In the genomic region with DNA sequence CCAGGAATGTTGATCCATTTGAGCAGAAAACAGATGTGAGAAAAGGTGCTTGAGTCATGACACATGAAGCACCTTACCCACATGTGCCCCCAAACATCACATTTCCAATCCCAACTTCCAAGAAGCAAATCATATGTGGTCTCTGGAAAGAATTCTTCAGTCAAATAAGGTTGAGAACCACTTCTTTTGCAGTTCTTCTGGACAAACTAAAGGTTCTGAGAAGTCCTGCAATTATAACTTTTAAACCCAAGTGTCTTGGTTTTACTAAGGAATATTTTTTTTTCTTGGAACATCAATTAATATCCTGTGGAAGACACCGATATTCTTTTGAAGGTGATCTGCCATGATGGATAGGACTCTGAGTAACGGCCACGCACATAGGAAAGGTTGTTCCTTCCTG, we compare ENCODE assay signal across 38 cellular contexts.
"Had no signal": no experiment of that assay in that cellular context is flagged by ENCODE, and none has a peak within 500 bp of the region (broad histone marks: within the 10 kb centered on the region; RNA-seq: fewer than 3 reads in every experiment).

No MANE protein-coding gene starts in this region.

- H3K4me3 Mint-ChIP-seq: activated B cell treated with CpG ODN at 0.5 μM for 24 hours; activated CD4-positive, alpha-beta memory T cell treated with anti-CD3 and anti-CD28 coated beads for 36 hours; activated CD4-positive, alpha-beta T cell treated with anti-CD3 and anti-CD28 coated beads, Interleukin-2, amount 10 ng/mL, durations not matched to agents 24 days and 14 days; activated CD8-positive, alpha-beta T cell treated with anti-CD3 and anti-CD28 coated beads for 36 hours; activated naive CD4-positive, alpha-beta T cell treated with anti-CD3 and anti-CD28 coated beads for 36 hours; activated naive CD8-positive, alpha-beta T cell treated with anti-CD3 and anti-CD28 coated beads for 36 hours; activated T-cell treated with anti-CD3 and anti-CD28 coated beads, Interleukin-2, amount 50 U/mL, for 4 hours; activated T-cell treated with anti-CD3 and anti-CD28 coated beads, Interleukin-2, amount 50 U/mL, for 72 hours; activated T-helper 1 cell treated with anti-CD3 and anti-CD28 coated beads, Interleukin-12 subunit alpha, Interleukin-12 subunit beta, Interleukin-2, Interleukin-4 antibody, amounts not matched to agents 30 ng/mL and 10 ng/mL and 1 ng/mL, durations not matched to agents 14 hours and 24 hours and 36 hours; activated T-helper 17 cell treated with anti-CD3 and anti-CD28 coated beads, Interleukin-2, amount 50 U/mL, for 72 hours; brain; central memory CD8-positive, alpha-beta T cell; T-helper 1 cell treated with Interleukin-12 subunit alpha and Interleukin-12 subunit beta and Interleukin-4 antibody, amounts not matched to agents 30 μg/mL and 1 μg/mL, for 36 hours; T-helper 2 cell treated with Interferon-gamma antibody and Interleukin-4, amounts not matched to agents 5 μg/mL and 100 μg/mL, for 36 hours had no signal

- ATAC-seq: activated CD8-positive, alpha-beta T cell treated with anti-CD3 and anti-CD28 coated beads for 36 hours; activated naive CD4-positive, alpha-beta T cell treated with anti-CD3 and anti-CD28 coated beads, Interleukin-2, amount 50 U/mL, for 72 hours; activated T-cell treated with anti-CD3 and anti-CD28 coated beads, Interleukin-2, amount 50 U/mL, for 4 hours; activated T-cell treated with anti-CD3 and anti-CD28 coated beads, Interleukin-2, amount 50 U/mL, for 72 hours; activated T-helper 17 cell treated with anti-CD3 and anti-CD28 coated beads, Interleukin-2, amount 50 U/mL, for 72 hours had no signal

- H3K9me3 Mint-ChIP-seq: activated B cell treated with CpG ODN at 0.5 μM for 24 hours; activated CD4-positive, alpha-beta memory T cell treated with anti-CD3 and anti-CD28 coated beads for 36 hours; activated CD4-positive, alpha-beta T cell treated with anti-CD3 and anti-CD28 coated beads, Interleukin-2, amount 10 ng/mL, durations not matched to agents 24 days and 14 days; activated CD8-positive, alpha-beta T cell treated with anti-CD3 and anti-CD28 coated beads for 36 hours; activated naive CD4-positive, alpha-beta T cell treated with anti-CD3 and anti-CD28 coated beads for 36 hours; activated naive CD4-positive, alpha-beta T cell treated with anti-CD3 and anti-CD28 coated beads, Interleukin-2, amount 50 U/mL, for 72 hours; activated naive CD8-positive, alpha-beta T cell treated with anti-CD3 and anti-CD28 coated beads for 36 hours; activated T-cell treated with anti-CD3 and anti-CD28 coated beads, Interleukin-2, amount 50 U/mL, for 4 hours; activated T-cell treated with anti-CD3 and anti-CD28 coated beads, Interleukin-2, amount 50 U/mL, for 72 hours; activated T-helper 1 cell treated with anti-CD3 and anti-CD28 coated beads, Interleukin-12 subunit alpha, Interleukin-12 subunit beta, Interleukin-2, Interleukin-4 antibody, amounts not matched to agents 30 ng/mL and 10 ng/mL and 1 ng/mL, durations not matched to agents 14 hours and 24 hours and 36 hours; activated T-helper 17 cell treated with anti-CD3 and anti-CD28 coated beads, Interleukin-2, amount 50 U/mL, for 72 hours; brain; central memory CD8-positive, alpha-beta T cell; T-helper 1 cell treated with Interleukin-12 subunit alpha and Interleukin-12 subunit beta and Interleukin-4 antibody, amounts not matched to agents 30 μg/mL and 1 μg/mL, for 36 hours; T-helper 2 cell treated with Interferon-gamma antibody and Interleukin-4, amounts not matched to agents 5 μg/mL and 100 μg/mL, for 36 hours had no signal

- H3K9me3 ChIP-seq: adrenal gland had no signal

- DNase-seq: activated B cell treated with CpG ODN at 0.5 μM for 24 hours; activated CD4-positive, alpha-beta memory T cell treated with anti-CD3 and anti-CD28 coated beads for 36 hours; activated CD4-positive, alpha-beta T cell treated with anti-CD3 and anti-CD28 coated beads for 4 hours; activated CD4-positive, alpha-beta T cell treated with anti-CD3 and anti-CD28 coated beads, Interleukin-2, amount 10 ng/mL, durations not matched to agents 24 days and 14 days; activated CD4-positive, alpha-beta T cell treated with anti-CD3 and anti-CD28 coated beads, Interleukin-2, amount 50 U/mL, for 1 hour; activated CD4-positive, alpha-beta T cell treated with anti-CD3 and anti-CD28 coated beads, Interleukin-2, amount 50 U/mL, for 4 hours; activated CD4-positive, CD25-positive, alpha-beta regulatory T cell treated with anti-CD3 and anti-CD28 coated beads, Interleukin-2, amount 50 U/mL, for 72 hours; activated CD8-positive, alpha-beta memory T cell treated with anti-CD3 and anti-CD28 coated beads, Interleukin-2, amount 50 U/mL, for 4 hours; activated CD8-positive, alpha-beta T cell treated with anti-CD3 and anti-CD28 coated beads for 36 hours; activated effector memory CD4-positive, alpha-beta T cell treated with anti-CD3 and anti-CD28 coated beads, Interleukin-2, amount 50 U/mL, for 16 hours; activated gamma-delta T cell treated with Interleukin-2 at 50 U/mL for 16 hours; activated naive CD4-positive, alpha-beta T cell; activated naive CD4-positive, alpha-beta T cell treated with anti-CD3 and anti-CD28 coated beads for 36 hours; activated naive CD4-positive, alpha-beta T cell treated with anti-CD3 and anti-CD28 coated beads, Interleukin-2, amount 50 U/mL, for 16 hours; activated naive CD8-positive, alpha-beta T cell treated with anti-CD3 and anti-CD28 coated beads for 36 hours; activated T-cell treated with anti-CD3 and anti-CD28 coated beads for 4 hours; activated T-cell treated with anti-CD3 and anti-CD28 coated beads, Interleukin-2, amount 50 U/mL, for 1 hour; activated T-cell treated with anti-CD3 and anti-CD28 coated beads, Interleukin-2, amount 50 U/mL, for 4 hours; activated T-cell treated with anti-CD3 and anti-CD28 coated beads, Interleukin-2, amount 50 U/mL, for 72 hours; adrenal gland; amniotic stem cell; aorta; caudate nucleus; cerebellar nuclear complex; T-helper 1 cell; T-helper 2 cell; T-helper 9 cell had no signal

- H3K4me1 Mint-ChIP-seq: activated B cell treated with CpG ODN at 0.5 μM for 24 hours; activated CD4-positive, alpha-beta T cell treated with anti-CD3 and anti-CD28 coated beads, Interleukin-2, amount 10 ng/mL, durations not matched to agents 24 days and 14 days; activated naive CD8-positive, alpha-beta T cell treated with anti-CD3 and anti-CD28 coated beads for 36 hours; activated T-helper 17 cell treated with anti-CD3 and anti-CD28 coated beads, Interleukin-2, amount 50 U/mL, for 72 hours; brain; central memory CD8-positive, alpha-beta T cell had no signal

- H3K27me3 Mint-ChIP-seq: activated CD4-positive, alpha-beta T cell treated with anti-CD3 and anti-CD28 coated beads, Interleukin-2, amount 10 ng/mL, durations not matched to agents 24 days and 14 days; activated naive CD8-positive, alpha-beta T cell treated with anti-CD3 and anti-CD28 coated beads for 36 hours had no signal

- FAIRE-seq: bronchial epithelial cell, TTC549 had no signal

- H3K4me3 ChIP-seq: adrenal gland, cardiac muscle cell had no signal

- H3K27ac Mint-ChIP-seq: activated B cell treated with CpG ODN at 0.5 μM for 24 hours; activated CD4-positive, alpha-beta memory T cell treated with anti-CD3 and anti-CD28 coated beads for 36 hours; activated CD4-positive, alpha-beta T cell treated with anti-CD3 and anti-CD28 coated beads, Interleukin-2, amount 10 ng/mL, durations not matched to agents 24 days and 14 days; activated CD8-positive, alpha-beta T cell treated with anti-CD3 and anti-CD28 coated beads for 36 hours; activated naive CD4-positive, alpha-beta T cell treated with anti-CD3 and anti-CD28 coated beads for 36 hours; activated naive CD8-positive, alpha-beta T cell treated with anti-CD3 and anti-CD28 coated beads for 36 hours; activated T-cell treated with anti-CD3 and anti-CD28 coated beads, Interleukin-2, amount 50 U/mL, for 72 hours; activated T-helper 1 cell treated with anti-CD3 and anti-CD28 coated beads, Interleukin-12 subunit alpha, Interleukin-12 subunit beta, Interleukin-2, Interleukin-4 antibody, amounts not matched to agents 30 ng/mL and 10 ng/mL and 1 ng/mL, durations not matched to agents 14 hours and 24 hours and 36 hours; activated T-helper 17 cell treated with anti-CD3 and anti-CD28 coated beads, Interleukin-2, amount 50 U/mL, for 72 hours; brain; T-helper 1 cell treated with Interleukin-12 subunit alpha and Interleukin-12 subunit beta and Interleukin-4 antibody, amounts not matched to agents 30 μg/mL and 1 μg/mL, for 36 hours; T-helper 2 cell treated with Interferon-gamma antibody and Interleukin-4, amounts not matched to agents 5 μg/mL and 100 μg/mL, for 36 hours had no signal

- H3K36me3 ChIP-seq: cardiac muscle cell had no signal

- H3K4me1 ChIP-seq: adrenal gland had no signal

- H3K27me3 ChIP-seq: adrenal gland, cardiac muscle cell had no signal

- H3K27ac ChIP-seq: adrenal gland, cardiac muscle cell, VCaP had no signal
